Comparison of ENCODE assay signal across 14 cellular contexts in genomic region chrX:53294024-53294648, GRCh38. TPM values are rescaled to one million over a fixed set of nuclear protein-coding genes. Genes with fewer than 3 reads are reported as not detected.
DNase-seq lines count a peak whose midpoint lies in the region; ATAC-seq, FAIRE-seq and TF ChIP-seq lines count a peak whose summit lies in the region.
"Had no signal": no experiment of that assay in that cellular context is flagged by ENCODE, and none has a peak within 500 bp of the region (broad histone marks: within the 10 kb centered on the region; RNA-seq: fewer than 3 reads in every experiment).

No MANE protein-coding gene starts in this region.

- dilution Hi-C loops in endothelial cell of umbilical vein (cut with MboI; ENCODE audit: extremely low pct_ligation_motif_present, low sequenced_read_pairs) = no loop called here

- H2AFZ ChIP-seq in endothelial cell of umbilical vein (ENCODE audit: low read depth, low read length) = no peak overlapping the region

- H3K4me2 ChIP-seq in A549 (no peak overlapping the region), endothelial cell of umbilical vein (ENCODE audit: insufficient read depth, low read length) (no peak overlapping the region)

- H3K4me3 ChIP-seq in A549 = no peak overlapping the region
- no peak overlapping the region for H3K4me3 ChIP-seq in Panc1 (ENCODE audit: low read depth in 2 of 2, low read length in 2 of 2)
- no peak overlapping the region for H3K4me3 ChIP-seq in endothelial cell of umbilical vein (replicated peaks in 1 of 3; ENCODE audit: insufficient read depth in 1 of 3, low read depth in 1 of 3, low read length in 3 of 3)
- H3K4me3 ChIP-seq: SK-N-MC, tibial artery had no signal

- TF ChIP-seq POLR2A in A549 (IDR thresholded peaks at IDR 0.05; ENCODE audit: low read length) (no peak), endothelial cell of umbilical vein (IDR thresholded peaks at IDR 0.05; ENCODE audit: low read depth, low read length) (no peak)

- CTCF ChIA-PET in A549 (lab: Yijun Ruan, JAX) = interaction anchor here (0.6 to 4.7 kb wide), 17 partner anchors 10 to 279 kb away, joined by 3 to 38 read pairs (median 4); partner anchors contain the start of gene IQSEC2
- CTCF ChIA-PET in Panc1 (lab: Charles Lee) = interaction anchor here (0.6 to 1.5 kb wide), 5 partner anchors 8 to 152 kb away, joined by 3 to 8 read pairs (median 3); no protein-coding TSS in a partner anchor
- CTCF ChIA-PET in endothelial cell of umbilical vein (lab: Charles Lee) = interaction anchor here (0.6 to 1.6 kb wide), 14 partner anchors 8 to 187 kb away, joined by 3 to 14 read pairs (median 4); no protein-coding TSS in a partner anchor

- BruUV-seq in Panc1 (replicated peaks; lab: Mats Ljungman, UMichigan) = no TSS peak
- no TSS peak for BruUV-seq in endothelial cell of umbilical vein (replicated peaks; lab: Mats Ljungman, UMichigan)

- no peaks in the 10 kb centered on the region for H3K9me3 ChIP-seq in A549
- H3K9me3 ChIP-seq in Panc1 (ENCODE audit: control insufficient read depth, insufficient read depth, low read depth, low read length) = no peaks in the 10 kb centered on the region
- H3K9me3 ChIP-seq in endothelial cell of umbilical vein (replicated peaks; ENCODE audit: control insufficient read depth, insufficient read depth, low read length) = no peaks in the 10 kb centered on the region
- H3K9me3 ChIP-seq: tibial artery had no signal

- peak; percentile 39 to 53; a peak in 3 of 5 replicates for TF ChIP-seq RAD21 in A549 (conservative IDR thresholded peaks at IDR 0.05 in 1 of 2, IDR thresholded peaks at IDR 0.05 in 1 of 2)

- H3K27me3 ChIP-seq in Panc1 (ENCODE audit: control insufficient read depth, insufficient read depth, low read length) (no peaks in the 10 kb centered on the region), endothelial cell of umbilical vein (ENCODE audit: control insufficient read depth in 2 of 2, insufficient read depth in 2 of 2, low read length in 2 of 2) (no peaks in the 10 kb centered on the region)
- H3K27me3 ChIP-seq: tibial artery had no signal

- in situ Hi-C loops in Panc1 (cut with HindIII; ENCODE audit: low pct_unique_long_range_greater_than_20kb, low sequenced_read_pairs) = no loop called here

- no peak for TF ChIP-seq EP300 in A549 (IDR thresholded peaks at IDR 0.05)

- peak; percentile 39 to 69; a peak in 3 of 6 replicates for ATAC-seq in A549
- ATAC-seq in Panc1 = peak; percentile 75
- ATAC-seq in GM19328 (IDR thresholded peaks at IDR 0.05; ENCODE audit: unreplicated experiment) = no peak
- ATAC-seq: right cardiac atrium had no signal

- DNase-seq in A549 (ENCODE audit: low read depth in 1 of 2, low spot score in 1 of 2) (peak in 1 of 2 experiments; percentile 32), Panc1 (ENCODE audit: low read depth, low spot score) (no peak), endothelial cell of umbilical vein (ENCODE audit: low read depth, low spot score) (peak; percentile 3), cortex of kidney (lab: John Stamatoyannopoulos, UW) (no peak), AG20443 (ENCODE audit: low spot score) (no peak), epidermal melanocyte (ENCODE audit: insufficient read length, low spot score) (no peak)
- DNase-seq: activated CD4-positive, alpha-beta T cell treated with anti-CD3 and anti-CD28 coated beads, Interleukin-2, amount 10 ng/mL, durations not matched to agents 7 days and 5 days; activated naive CD4-positive, alpha-beta T cell treated with anti-CD3 and anti-CD28 coated beads for 36 hours; NCI-H2081 treated with DMSO at 0.1 percent for 48 hours; right cardiac atrium; tibial artery had no signal

- POLR2A ChIA-PET in A549 (lab: Yijun Ruan, JAX) (no interaction called here), Panc1 (lab: Charles Lee) (no interaction called here), endothelial cell of umbilical vein (lab: Charles Lee) (no interaction called here)

- intact Hi-C loops in Panc1 (cut with micrococcal nuclease; ENCODE audit: unreplicated experiment) (no loop called here), endothelial cell of umbilical vein (cut with micrococcal nuclease) (no loop called here)

- no peaks in the 10 kb centered on the region for H3K9me1 ChIP-seq in endothelial cell of umbilical vein (replicated peaks; ENCODE audit: control insufficient read depth, extremely low read depth, insufficient read depth, low read length)

- H3K9ac ChIP-seq in endothelial cell of umbilical vein (replicated peaks; ENCODE audit: extremely low read depth, insufficient read depth, low read length) = no peak overlapping the region

- no peaks in the 10 kb centered on the region for H4K20me1 ChIP-seq in endothelial cell of umbilical vein (replicated peaks; ENCODE audit: control insufficient read depth, extremely low read depth, insufficient read depth, low read length)

- no peaks in the 10 kb centered on the region for H3K4me1 ChIP-seq in A549
- H3K4me1 ChIP-seq in Panc1 (ENCODE audit: control insufficient read depth, insufficient read depth, low read length) = no peaks in the 10 kb centered on the region; the same call in 1 of the 2 replicates
- no peaks in the 10 kb centered on the region for H3K4me1 ChIP-seq in endothelial cell of umbilical vein (ENCODE audit: control insufficient read depth, extremely low read depth, insufficient read depth, low read length)
- H3K4me1 ChIP-seq: tibial artery had no signal

- H3K27ac ChIP-seq in A549 (no peak overlapping the region), Panc1 (ENCODE audit: low read length) (no peak overlapping the region), endothelial cell of umbilical vein (ENCODE audit: insufficient read depth, low read depth, low read length) (no peak overlapping the region)
- H3K27ac ChIP-seq: SK-N-MC, tibial artery had no signal

- no peaks in the 10 kb centered on the region for H3K36me3 ChIP-seq in Panc1 (ENCODE audit: control insufficient read depth, insufficient read depth, low read length)
- H3K36me3 ChIP-seq in endothelial cell of umbilical vein (ENCODE audit: control insufficient read depth in 2 of 2, extremely low read depth in 1 of 2, insufficient read depth in 2 of 2, low read length in 2 of 2) = no peaks in the 10 kb centered on the region
- H3K36me3 ChIP-seq: tibial artery had no signal

- FAIRE-seq in A549 (lab: Jason Lieb, UNC) = peak; percentile 28
- FAIRE-seq in endothelial cell of umbilical vein (lab: Jason Lieb, UNC) = no peak

- TF ChIP-seq CTCF in A549 (IDR thresholded peaks at IDR 0.05) (peak; percentile 50), GM12873 (IDR thresholded peaks at IDR 0.05; ENCODE audit: insufficient read depth, low read depth, low read length, missing control alignments) (peak; percentile 33), Panc1 (IDR thresholded peaks at IDR 0.05) (peak; percentile 64), endothelial cell of umbilical vein (IDR thresholded peaks at IDR 0.05; ENCODE audit: extremely low read depth in 1 of 2, insufficient read depth in 1 of 2, low read depth in 1 of 2, low read length in 2 of 2) (no peak)

- H3K79me2 ChIP-seq in endothelial cell of umbilical vein (ENCODE audit: control insufficient read depth, insufficient read depth, low read length) = no peaks in the 10 kb centered on the region

- WGBS in A549 (ENCODE audit: missing lambda C conversion rate) = 93% methylated on average over 8 of the region's 8 CpGs

TF ChIP-seq in A549, 52 proteins besides CTCF, POLR2A, EP300 and RAD21:
- TF ChIP-seq RCOR1 (IDR thresholded peaks at IDR 0.05; ENCODE audit: low read depth, low read length) (no peak), KDM1A (IDR thresholded peaks at IDR 0.05; ENCODE audit: low read depth) (no peak), SMC3 (IDR thresholded peaks at IDR 0.05) (0 out of 3 replicates have a peak, but pooled peaks have one; percentile 15), ZSCAN20 (CRISPR knock-in tag; IDR thresholded peaks at IDR 0.05) (no peak)

TF ChIP-seq in endothelial cell of umbilical vein, 7 proteins besides CTCF, POLR2A, EP300 and RAD21:
- TF ChIP-seq MAX (IDR thresholded peaks at IDR 0.05; ENCODE audit: insufficient read depth, insufficient read length) = no peak
- no peak for TF ChIP-seq POLR2AphosphoS5 (IDR thresholded peaks at IDR 0.05; ENCODE audit: insufficient read depth, low read depth, low read length)
- TF ChIP-seq FOS (IDR thresholded peaks at IDR 0.05; ENCODE audit: borderline replicate concordance, insufficient read depth, low read length) = no peak
- no peak for TF ChIP-seq GATA2 (IDR thresholded peaks at IDR 0.05; ENCODE audit: insufficient read depth, insufficient read length, low read depth, low read length)
- no peak for TF ChIP-seq JUN (IDR thresholded peaks at IDR 0.05; ENCODE audit: borderline replicate concordance, insufficient read depth, insufficient read length, low read depth)
- no peak for TF ChIP-seq MYC (IDR thresholded peaks at IDR 0.05; ENCODE audit: low read depth, low read length)
- no peak for TF ChIP-seq EZH2 (IDR thresholded peaks at IDR 0.05; ENCODE audit: borderline replicate concordance, low read depth, low read length, severe bottlenecking)
TF ChIP-seq in endothelial cell of umbilical vein: peak in this region for 0.

RNA-seq across cellular contexts. Expression of gene IQSEC2, which starts 12.8 kb away (rescaled TPM):
- polyA plus RNA-seq in A549 (2011; rRNA removed) (28.3 and 45.3 TPM in 2 replicates), A549 (2017; fragmentation: RNase III; extraction: RNeasy Plus Mini Kit Qiagen cat#74134 plus additional on column Dnase treatment) (31.9 to 41.4 TPM (median 37.6 TPM) in 3 replicates), endothelial cell of umbilical vein (5.4 and 6.7 TPM in 2 replicates)
- polyA plus RNA-seq in A549 (2012; cell fraction: cytosol; rRNA removed) = 30.6 and 35.6 TPM in 2 replicates
- 22.9 and 25.9 TPM in 2 replicates for polyA plus RNA-seq in A549 (2012; cell fraction: nucleus; rRNA removed)
- polyA minus RNA-seq in A549 (2011; rRNA and poly(A)+ RNA removed) = 37.6 and 40.7 TPM in 2 replicates
- total RNA-seq in Panc1 (2021; ENCODE audit: unreplicated experiment) (38.8 TPM), endothelial cell of umbilical vein (9.4 and 9.9 TPM in 2 replicates)
- 50.7 TPM for polyA plus RNA-seq in Panc1 (2012; ENCODE audit: insufficient read length)
- polyA plus RNA-seq in endothelial cell of umbilical vein (2011; cell fraction: cytosol; rRNA removed) = 5.8 and 6.3 TPM in 2 replicates
- 12.5 and 13.9 TPM in 2 replicates for polyA plus RNA-seq in endothelial cell of umbilical vein (2011; cell fraction: nucleus; rRNA removed)
- 7.1 and 11.5 TPM in 2 replicates for polyA plus RNA-seq in endothelial cell of umbilical vein (2012)
- 6.4 and 8.3 TPM in 2 replicates for polyA minus RNA-seq in endothelial cell of umbilical vein
- 9.2 TPM for polyA minus RNA-seq in endothelial cell of umbilical vein (2011; cell fraction: cytosol; rRNA and poly(A)+ RNA removed)
- 7.3 and 8.5 TPM in 2 replicates for polyA minus RNA-seq in endothelial cell of umbilical vein (2011; cell fraction: nucleus; rRNA and poly(A)+ RNA removed)

Comparison
In these comparisons a context has a peak if more than half of its experiments do, and no peak if none do; other contexts are left out.
1. CTCF ChIP-seq: peak in A549 (single experiment), GM12873 (single experiment) and Panc1 (single experiment); none in endothelial cell of umbilical vein (0 of 2).